ENCODE assay signal across 9 cellular contexts in the genomic region with DNA sequence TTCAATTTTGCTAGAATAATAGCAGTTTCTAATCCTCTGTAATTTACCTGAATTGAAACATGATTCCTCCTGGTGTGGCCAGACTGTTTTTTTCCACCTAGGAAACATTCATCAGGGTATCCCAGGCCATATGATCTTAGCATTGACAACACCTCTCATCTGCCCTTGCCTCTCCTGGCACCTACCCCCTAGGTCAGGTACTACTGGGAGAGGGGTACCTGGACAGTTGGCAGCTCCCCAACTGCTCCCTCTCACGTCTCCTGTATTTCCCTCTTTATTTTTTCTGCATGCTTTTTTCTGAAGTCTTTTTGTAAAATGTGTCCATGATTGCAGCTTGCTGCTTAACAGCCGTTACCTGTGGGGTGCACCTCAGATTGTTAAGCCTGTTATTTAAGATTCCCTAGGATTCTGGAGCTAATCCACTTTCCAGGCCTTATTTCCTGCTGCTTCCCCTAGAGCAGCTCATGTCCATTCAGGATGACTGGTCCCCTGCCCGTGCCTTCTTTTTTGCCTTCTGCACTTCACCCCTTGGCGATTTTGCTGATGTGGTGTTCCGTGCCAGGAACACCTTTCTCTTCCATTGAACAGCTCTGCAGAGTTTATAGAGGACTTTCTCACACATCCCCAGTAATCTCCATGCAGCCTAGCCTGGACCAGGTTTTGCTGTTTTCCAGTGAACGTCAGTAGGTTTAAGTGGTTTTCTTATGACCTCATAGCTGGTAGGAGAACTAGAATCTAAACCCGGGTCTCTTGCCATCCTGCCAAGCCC.
A peak's percentile ranks its signal among the peaks of the same experiment; 100 is the strongest.
DNase-seq lines count a peak whose midpoint lies in the region; ATAC-seq, FAIRE-seq and TF ChIP-seq lines count a peak whose summit lies in the region.
"Had no signal": no experiment of that assay in that cellular context is flagged by ENCODE, and none has a peak within 500 bp of the region (broad histone marks: within the 10 kb centered on the region; RNA-seq: fewer than 3 reads in every experiment).

No MANE protein-coding gene starts in this region.

- H3K4me3 ChIP-seq in fibroblast of mammary gland (ENCODE audit: control insufficient read depth, low read depth, low read length): no peak overlapping the region
- no peak overlapping the region for H3K4me3 ChIP-seq in parathyroid adenoma (ENCODE audit: low read depth, low read length)
- H3K4me3 ChIP-seq: prostate gland had no signal

- ATAC-seq in GM18498 (IDR thresholded peaks at IDR 0.05; ENCODE audit: unreplicated experiment) (no peak), HG03565 (IDR thresholded peaks at IDR 0.05; ENCODE audit: unreplicated experiment) (no peak)

- H2AFZ ChIP-seq in parathyroid adenoma: peak overlapping the region; percentile 33

- peaks cover 9% of the 10 kb centered on the region for H3K4me1 ChIP-seq in parathyroid adenoma
- H3K4me1 ChIP-seq: prostate gland had no signal

- no peaks in the 10 kb centered on the region for H3K9me3 ChIP-seq in parathyroid adenoma (ENCODE audit: control insufficient read depth, low read length)
- H3K9me3 ChIP-seq: prostate gland had no signal

- H3K27me3 ChIP-seq in parathyroid adenoma (ENCODE audit: control insufficient read depth, insufficient read depth, low read length): no peaks in the 10 kb centered on the region

- no peaks in the 10 kb centered on the region for H3K36me3 ChIP-seq in parathyroid adenoma (ENCODE audit: control insufficient read depth, insufficient read depth, low read length)
- H3K36me3 ChIP-seq: prostate gland had no signal

- FAIRE-seq in HTR-8/SVneo (lab: Jason Lieb, UNC): peak; percentile 9

- H3K79me2 ChIP-seq in parathyroid adenoma: peaks cover 3% of the 10 kb centered on the region

- DNase-seq in HTR-8/SVneo (ENCODE audit: insufficient read length, low spot score) (no peak), NCI-H82 treated with DMSO at 0.1 percent for 48 hours (lab: John Stamatoyannopoulos, UW; ENCODE audit: unreplicated experiment) (peak; percentile 21), fibroblast of mammary gland (ENCODE audit: low read depth) (peak; percentile 34), KG1 (lab: John Stamatoyannopoulos, UW) (no peak)
- DNase-seq: activated T-cell treated with anti-CD3 and anti-CD28 coated beads, Interleukin-2, amount 50 U/mL, for 48 hours had no signal

- TF ChIP-seq CTCF in fibroblast of mammary gland (conservative IDR thresholded peaks at IDR 0.05; ENCODE audit: control insufficient read depth, insufficient read depth, low read depth, low read length) (no peak), parathyroid adenoma (IDR thresholded peaks at IDR 0.05) (no peak)

- peak overlapping the region; percentile 60 for H3K27ac ChIP-seq in parathyroid adenoma
- H3K27ac ChIP-seq: prostate gland had no signal

- H3K4me2 ChIP-seq in parathyroid adenoma (ENCODE audit: low read length): no peak overlapping the region

- no peak overlapping the region for H3K9ac ChIP-seq in parathyroid adenoma

Comparison
In these comparisons a context has a peak if more than half of its experiments do, and no peak if none do; other contexts are left out.
1. DNase-seq: peak in NCI-H82 treated with DMSO at 0.1 percent for 48 hours (single experiment) and fibroblast of mammary gland (single experiment); none in HTR-8/SVneo (single experiment) and KG1 (single experiment).